ENCODE assay signal across 24 cellular contexts in the genomic region with DNA sequence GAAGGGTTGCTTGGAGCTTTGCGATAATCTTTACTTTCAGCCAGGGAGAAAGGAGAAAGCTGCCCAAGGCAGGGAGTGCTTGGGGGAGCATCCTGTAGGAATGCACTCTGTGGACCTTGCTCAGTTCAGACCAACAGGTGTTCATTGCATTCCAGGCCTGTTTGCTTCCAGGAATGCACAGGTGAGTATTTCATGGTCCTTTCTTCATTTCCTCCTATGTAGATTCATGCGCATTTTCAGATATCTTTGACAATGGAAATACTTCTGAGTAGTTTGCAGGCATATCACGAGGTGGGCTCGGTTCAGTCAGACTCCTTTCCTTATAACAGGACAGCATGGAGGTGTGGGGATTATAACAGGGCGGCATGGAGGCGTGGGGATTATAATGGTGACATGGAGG.
"Had no signal": no experiment of that assay in that cellular context is flagged by ENCODE, and none has a peak within 500 bp of the region (broad histone marks: within the 10 kb centered on the region; RNA-seq: fewer than 3 reads in every experiment).

No MANE protein-coding gene starts in this region.

- H3K9me3 ChIP-seq: adrenal gland, SJCRH30, SK-N-SH had no signal

- H3K4me1 Mint-ChIP-seq: activated CD4-positive, alpha-beta T cell treated with anti-CD3 and anti-CD28 coated beads for 36 hours had no signal

- H3K27ac Mint-ChIP-seq: activated CD4-positive, alpha-beta T cell treated with anti-CD3 and anti-CD28 coated beads for 36 hours; activated CD8-positive, alpha-beta T cell treated with anti-CD3 and anti-CD28 coated beads, Interleukin-2, amount 10 ng/mL, durations not matched to agents 7 days and 5 days; activated naive CD8-positive, alpha-beta T cell treated with anti-CD3 and anti-CD28 coated beads, Interleukin-2, amount 10 ng/mL, durations not matched to agents 7 days and 5 days had no signal

- H3K36me3 ChIP-seq: adrenal gland, SJCRH30 had no signal

- H3K27me3 ChIP-seq: adrenal gland, SJCRH30 had no signal

- H3K4me2 ChIP-seq: SK-N-SH had no signal

- DNase-seq: activated CD4-positive, alpha-beta T cell treated with anti-CD3 and anti-CD28 coated beads for 36 hours; activated CD8-positive, alpha-beta memory T cell treated with anti-CD3 and anti-CD28 coated beads, Interleukin-2, amount 50 U/mL, for 48 hours; activated CD8-positive, alpha-beta T cell treated with anti-CD3 and anti-CD28 coated beads, Interleukin-2, amount 10 ng/mL, durations not matched to agents 7 days and 5 days; activated naive CD4-positive, alpha-beta T cell treated with anti-CD3 and anti-CD28 coated beads, Interleukin-2, amount 50 U/mL, for 16 hours; activated naive CD8-positive, alpha-beta T cell treated with anti-CD3 and anti-CD28 coated beads, Interleukin-2, amount 10 ng/mL, durations not matched to agents 7 days and 5 days; activated T-cell treated with anti-CD3 and anti-CD28 coated beads, Interleukin-2, amount 50 U/mL, for 1 hour; adrenal gland; anterior cingulate cortex; cerebellar nuclear complex; NCI-H1092; NCI-H1417; NCI-H1930; NCI-H2171; NCI-H2227 treated with DMSO at 0.1 percent for 48 hours; NCI-H446 treated with DMSO at 0.1 percent for 48 hours; NCI-H524 treated with DMSO at 0.1 percent for 48 hours; NCI-H774; NK-92 treated with Interleukin-12 subunit alpha and Interleukin-12 subunit beta, amount 100 ng/mL, for 24 hours; OCI-M1; RPMI8226; SJCRH30; SK-N-SH; T-helper 1 cell had no signal

- H3K4me3 Mint-ChIP-seq: activated CD4-positive, alpha-beta T cell treated with anti-CD3 and anti-CD28 coated beads for 36 hours; activated CD8-positive, alpha-beta T cell treated with anti-CD3 and anti-CD28 coated beads, Interleukin-2, amount 10 ng/mL, durations not matched to agents 7 days and 5 days; activated naive CD8-positive, alpha-beta T cell treated with anti-CD3 and anti-CD28 coated beads, Interleukin-2, amount 10 ng/mL, durations not matched to agents 7 days and 5 days had no signal

- H3K27ac ChIP-seq: adrenal gland, SJCRH30, VCaP had no signal

- H3K9ac ChIP-seq: SK-N-SH had no signal

- H3K4me1 ChIP-seq: adrenal gland, SJCRH30 had no signal

- H3K27me3 Mint-ChIP-seq: activated CD4-positive, alpha-beta T cell treated with anti-CD3 and anti-CD28 coated beads for 36 hours had no signal

- H3K4me3 ChIP-seq: adrenal gland, SJCRH30 had no signal

- H3K9me3 Mint-ChIP-seq: activated naive CD8-positive, alpha-beta T cell treated with anti-CD3 and anti-CD28 coated beads, Interleukin-2, amount 10 ng/mL, durations not matched to agents 7 days and 5 days had no signal

- H3K36me3 Mint-ChIP-seq: activated naive CD8-positive, alpha-beta T cell treated with anti-CD3 and anti-CD28 coated beads, Interleukin-2, amount 10 ng/mL, durations not matched to agents 7 days and 5 days had no signal
